38 cellular contexts compared by ENCODE assay signal in genomic region chr7:35477609-35478008, GRCh38.
"Had no signal": no experiment of that assay in that cellular context is flagged by ENCODE, and none has a peak within 500 bp of the region (broad histone marks: within the 10 kb centered on the region; RNA-seq: fewer than 3 reads in every experiment).

No MANE protein-coding gene starts in this region.

- DNase-seq: activated CD4-positive, alpha-beta memory T cell treated with anti-CD3 and anti-CD28 coated beads, Interleukin-2, amount 10 ng/mL, durations not matched to agents 7 days and 5 days; activated CD4-positive, alpha-beta T cell treated with anti-CD3 and anti-CD28 coated beads for 1 hour; activated CD4-positive, alpha-beta T cell treated with anti-CD3 and anti-CD28 coated beads for 48 hours; activated CD4-positive, CD25-positive, alpha-beta regulatory T cell; activated CD8-positive, alpha-beta memory T cell treated with anti-CD3 and anti-CD28 coated beads for 24 hours; activated CD8-positive, alpha-beta memory T cell treated with anti-CD3 and anti-CD28 coated beads, Interleukin-2, amount 10 ng/mL, durations not matched to agents 7 days and 5 days; activated CD8-positive, alpha-beta memory T cell treated with anti-CD3 and anti-CD28 coated beads, Interleukin-2, amount 50 U/mL, for 48 hours; activated effector memory CD4-positive, alpha-beta T cell treated with anti-CD3 and anti-CD28 coated beads, Interleukin-2, amount 50 U/mL, for 16 hours; activated naive CD4-positive, alpha-beta T cell; activated naive CD4-positive, alpha-beta T cell treated with anti-CD3 and anti-CD28 coated beads, Interleukin-2, amount 50 U/mL, for 16 hours; activated naive CD8-positive, alpha-beta T cell treated with anti-CD3 and anti-CD28 coated beads for 36 hours; activated T-cell treated with anti-CD3 and anti-CD28 coated beads, Interleukin-2, amount 50 U/mL, for 1 hour; activated T-cell treated with anti-CD3 and anti-CD28 coated beads, Interleukin-2, amount 50 U/mL, for 72 hours; amniotic stem cell; aorta; brain microvascular endothelial cell; central memory CD4-positive, alpha-beta T cell; NCI-H1092 treated with DMSO at 0.1 percent for 48 hours; NCI-H1417; NCI-H146; NCI-H187; NCI-H2029 treated with DMSO at 0.1 percent for 48 hours; NCI-H2107; NCI-H2171 treated with DMSO at 0.1 percent for 48 hours; NCI-H2227 treated with DMSO at 0.1 percent for 48 hours; NCI-H446; NCI-H524 treated with DMSO at 0.1 percent for 48 hours; Peyer's patch; RPMI8226; SHP77 treated with DMSO at 0.1 percent for 48 hours; SW 1271; T-helper 1 cell; T-helper 2 cell; T-helper 9 cell had no signal

- H3K4me3 ChIP-seq: Peyer's patch, SJSA1 had no signal

- H3K27me3 ChIP-seq: brain microvascular endothelial cell, Peyer's patch, SJSA1 had no signal

- H3K4me1 ChIP-seq: Peyer's patch, SJSA1 had no signal

- H3K4me2 ChIP-seq: KMS-11 had no signal

- H3K36me3 ChIP-seq: brain microvascular endothelial cell, Peyer's patch, SJSA1 had no signal

- H3K9ac ChIP-seq: KMS-11 had no signal

- ATAC-seq: activated CD8-positive, alpha-beta memory T cell treated with anti-CD3 and anti-CD28 coated beads, Interleukin-2, amount 10 ng/mL, durations not matched to agents 7 days and 5 days; activated T-cell treated with anti-CD3 and anti-CD28 coated beads, Interleukin-2, amount 50 U/mL, for 72 hours; activated T-helper 17 cell treated with anti-CD3 and anti-CD28 coated beads, Interleukin-2, amount 50 U/mL, for 72 hours had no signal

- H3K27ac ChIP-seq: brain microvascular endothelial cell, KMS-11, Peyer's patch, SJSA1, VCaP had no signal

- H3K9me3 ChIP-seq: SJSA1 had no signal
